In genomic region chr10:110789604-110790428, GRCh38 we compare ENCODE assay signal across 17 cellular contexts.
DNase-seq lines count a peak whose midpoint lies in the region; ATAC-seq, FAIRE-seq and TF ChIP-seq lines count a peak whose summit lies in the region.
"Had no signal": no experiment of that assay in that cellular context is flagged by ENCODE, and none has a peak within 500 bp of the region (broad histone marks: within the 10 kb centered on the region; RNA-seq: fewer than 3 reads in every experiment).

No MANE protein-coding gene starts in this region.

- H3K9me3 ChIP-seq in gastroesophageal sphincter, result no peaks in the 10 kb centered on the region
- H3K9me3 ChIP-seq: neutrophil, SJSA1 had no signal

- H3K4me1 ChIP-seq in gastroesophageal sphincter, result peaks cover 4 to 58% (median 12%) of the 10 kb centered on the region in 3 donors

- 77 to 83% methylated on average over 5 of the region's 10 CpGs for WGBS in gastroesophageal sphincter (ENCODE audit: low coverage in 1 of 2), 2 donors

- no peaks in the 10 kb centered on the region for H3K9me3 Mint-ChIP-seq in stimulated activated memory B cell treated with anti-CD40 and anti-IgM and Interleukin-4, amounts not matched to agents 10 μg/mL and 1 μg/mL and 100 μg/mL, for 72 hours
- H3K9me3 Mint-ChIP-seq: CD14-positive monocyte had no signal

- DNase-seq in NCI-H510A treated with DMSO at 0.1 percent for 48 hours (lab: John Stamatoyannopoulos, UW) (peak; percentile 25), NCI-H510A (lab: John Stamatoyannopoulos, UW) (no peak), NCI-H2107 (lab: John Stamatoyannopoulos, UW) (peak; percentile 46), NCI-H748 (lab: John Stamatoyannopoulos, UW; ENCODE audit: unreplicated experiment) (no peak), GM12891 (ENCODE audit: insufficient read length, low spot score) (no peak)
- DNase-seq: activated naive CD4-positive, alpha-beta T cell treated with anti-CD3 and anti-CD28 coated beads, Interleukin-2, amount 50 U/mL, for 16 hours; DMS53; midbrain; NCI-H345; stimulated activated CD4-positive, alpha-beta T cell treated with anti-CD3 and anti-CD28 coated beads, Interleukin-4, amount 100 ng/mL, for 4 hours had no signal

- no peaks in the 10 kb centered on the region for H3K27me3 Mint-ChIP-seq in stimulated activated memory B cell treated with anti-CD40 and anti-IgM and Interleukin-4, amounts not matched to agents 10 μg/mL and 1 μg/mL and 100 μg/mL, for 72 hours

- H3K36me3 ChIP-seq in gastroesophageal sphincter, result no peaks in the 10 kb centered on the region
- H3K36me3 ChIP-seq: neutrophil had no signal

- no peak overlapping the region for H3K27ac Mint-ChIP-seq in stimulated activated memory B cell treated with anti-CD40 and anti-IgM and Interleukin-4, amounts not matched to agents 10 μg/mL and 1 μg/mL and 100 μg/mL, for 72 hours
- H3K27ac Mint-ChIP-seq: CD14-positive monocyte had no signal

- TF ChIP-seq CTCF in gastroesophageal sphincter (IDR thresholded peaks at IDR 0.05), result no peak

- H3K27me3 ChIP-seq in gastroesophageal sphincter, result no peaks in the 10 kb centered on the region
- H3K27me3 ChIP-seq: neutrophil, SJSA1 had no signal

- no peak overlapping the region for H3K4me3 ChIP-seq in gastroesophageal sphincter
- H3K4me3 ChIP-seq: SJSA1 had no signal

- FAIRE-seq in GM12891 (lab: Jason Lieb, UNC), result no peak

- no peak for TF ChIP-seq EP300 in gastroesophageal sphincter (IDR thresholded peaks at IDR 0.05)

- no peak for ATAC-seq in gastroesophageal sphincter
- ATAC-seq in stimulated activated memory B cell treated with anti-CD40 and anti-IgM and Interleukin-4, amounts not matched to agents 10 μg/mL and 1 μg/mL and 100 μg/mL, for 72 hours, result peak; percentile 72
- no peak for ATAC-seq in HG03442 (IDR thresholded peaks at IDR 0.05; ENCODE audit: unreplicated experiment)

- peak overlapping the region in 3 of 4 donors; percentile 46 to 78 (median 61) for H3K27ac ChIP-seq in gastroesophageal sphincter
- H3K27ac ChIP-seq: epithelial cell of prostate, neutrophil, SJSA1 had no signal

- no peaks in the 10 kb centered on the region for H3K36me3 Mint-ChIP-seq in stimulated activated memory B cell treated with anti-CD40 and anti-IgM and Interleukin-4, amounts not matched to agents 10 μg/mL and 1 μg/mL and 100 μg/mL, for 72 hours
- H3K36me3 Mint-ChIP-seq: CD14-positive monocyte had no signal

- H3K4me3 Mint-ChIP-seq in stimulated activated memory B cell treated with anti-CD40 and anti-IgM and Interleukin-4, amounts not matched to agents 10 μg/mL and 1 μg/mL and 100 μg/mL, for 72 hours, result no peak overlapping the region
- H3K4me3 Mint-ChIP-seq: CD14-positive monocyte had no signal

- TF ChIP-seq POLR2A in gastroesophageal sphincter (IDR thresholded peaks at IDR 0.05), result no peak
- no peak for TF ChIP-seq POLR2A in GM12891 (IDR thresholded peaks at IDR 0.05; ENCODE audit: low read depth, low read length)

- H3K4me1 Mint-ChIP-seq in stimulated activated memory B cell treated with anti-CD40 and anti-IgM and Interleukin-4, amounts not matched to agents 10 μg/mL and 1 μg/mL and 100 μg/mL, for 72 hours, result peaks cover 9% of the 10 kb centered on the region
- H3K4me1 Mint-ChIP-seq: CD14-positive monocyte had no signal

TF ChIP-seq in GM12891, 5 proteins besides CTCF, POLR2A, EP300 and RAD21:
- TF ChIP-seq TAF1 (IDR thresholded peaks at IDR 0.05; ENCODE audit: low read depth, low read length) (no peak), PAX5 (IDR thresholded peaks at IDR 0.05; ENCODE audit: insufficient read depth, low read length, severe bottlenecking) (no peak), POU2F2 (IDR thresholded peaks at IDR 0.05; ENCODE audit: low read depth, low read length) (no peak), POLR2AphosphoS5 (IDR thresholded peaks at IDR 0.05; ENCODE audit: low read depth, low read length) (no peak), SPI1 (IDR thresholded peaks at IDR 0.05; ENCODE audit: low read depth, low read length) (no peak)
TF ChIP-seq in GM12891: peak in this region for 0.

Comparison
In these comparisons a context has a peak if more than half of its experiments do, and no peak if none do; other contexts are left out.
1. DNase-seq: peak in NCI-H510A treated with DMSO at 0.1 percent for 48 hours (single experiment) and NCI-H2107 (single experiment); none in NCI-H510A (single experiment), NCI-H748 (single experiment) and GM12891 (single experiment).